ENCODE assay signal across 8 cellular contexts in the genomic region with DNA sequence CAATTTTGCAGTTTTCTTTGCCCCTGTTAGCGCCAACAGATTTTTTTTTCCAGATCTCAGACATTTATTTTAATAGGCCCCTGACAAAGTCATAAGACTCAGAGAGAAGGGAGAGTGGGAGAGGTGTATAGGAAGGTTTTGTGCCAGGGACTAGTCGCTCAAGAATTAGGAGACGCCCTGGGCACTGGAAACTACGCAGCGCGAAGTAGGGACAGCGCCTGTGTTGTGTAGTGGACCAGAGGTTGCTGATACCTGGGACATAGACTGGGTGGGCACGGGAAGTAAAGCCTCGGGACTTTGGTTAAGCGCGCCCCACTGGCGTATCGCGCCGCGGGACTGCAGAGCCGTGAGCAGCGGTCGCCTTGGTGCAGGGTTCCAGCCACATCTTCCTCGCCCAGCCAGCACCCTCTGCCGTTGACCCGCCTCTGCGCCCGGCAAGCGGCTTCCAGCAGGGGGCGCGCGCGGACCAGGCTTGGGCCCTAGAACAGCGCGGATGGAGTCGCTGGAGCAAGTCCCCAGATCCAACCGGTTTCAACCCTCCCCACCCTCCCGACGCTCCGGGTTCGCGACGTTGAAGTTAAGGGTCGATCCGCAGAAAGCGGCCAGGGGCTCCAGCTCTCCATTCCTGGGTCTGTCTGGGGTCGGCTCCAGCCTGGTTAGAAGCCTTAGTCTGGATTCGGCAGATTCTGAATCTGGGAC. TPM values are rescaled to one million over a fixed set of nuclear protein-coding genes. Genes with fewer than 3 reads are reported as not detected.
DNase-seq lines count a peak whose midpoint lies in the region; ATAC-seq and TF ChIP-seq lines count a peak whose summit lies in the region.

No MANE protein-coding gene starts in this region.

- in situ Hi-C loops in Panc1 (cut with HindIII; ENCODE audit: low pct_unique_long_range_greater_than_20kb, low sequenced_read_pairs) = no loop called here

- peaks cover 87% of the 10 kb centered on the region for H3K27me3 Mint-ChIP-seq in activated T-cell treated with anti-CD3 and anti-CD28 coated beads, Interleukin-2, amount 50 U/mL, for 72 hours (ENCODE audit: low read depth)
- peaks cover 57 to 58% of the 10 kb centered on the region in 2 donors for H3K27me3 Mint-ChIP-seq in natural killer cell (ENCODE audit: low read depth in 2 of 2)

- H3K9me3 ChIP-seq in Panc1 (ENCODE audit: control insufficient read depth, insufficient read depth, low read depth, low read length) = no peaks in the 10 kb centered on the region

- BruUV-seq in Panc1 (replicated peaks; lab: Mats Ljungman, UMichigan) = no TSS peak

- no peaks in the 10 kb centered on the region for H3K36me3 ChIP-seq in Panc1 (ENCODE audit: control insufficient read depth, insufficient read depth, low read length)

- peak; percentile 82 for DNase-seq in ELR (ENCODE audit: low read depth)
- peak; percentile 27 for DNase-seq in Panc1 (ENCODE audit: low read depth, low spot score)
- peak; percentile 89 to 93 for DNase-seq in activated T-cell treated with anti-CD3 and anti-CD28 coated beads, Interleukin-2, amount 50 U/mL, for 72 hours
- DNase-seq in fibroblast of gingiva (ENCODE audit: low read depth) = peak; percentile 72
- peak; percentile 82 for DNase-seq in natural killer cell
- peak; percentile 56 to 73 for DNase-seq in stimulated activated CD8-positive, alpha-beta memory T cell treated with anti-CD3 and anti-CD28 coated beads, Interleukin-7, amount 100 ng/mL, for 4 hours (ENCODE audit: low read depth in 2 of 2)

- intact Hi-C loops in Panc1 (cut with micrococcal nuclease; ENCODE audit: unreplicated experiment) (loop anchor here (5.0 kb wide), 1 partner anchor 75 kb away; no protein-coding TSS in a partner anchor), natural killer cell (cut with micrococcal nuclease) (loop anchor here (1.0 kb wide), 1 partner anchor 195 kb away; no protein-coding TSS in a partner anchor)

- CTCF ChIA-PET in Panc1 (lab: Charles Lee) = interaction anchor here (0.5 to 3.3 kb wide), 10 partner anchors 9 to 195 kb away, joined by 3 to 53 read pairs (median 4); no protein-coding TSS in a partner anchor

- peaks cover 31% of the 10 kb centered on the region for H3K4me1 Mint-ChIP-seq in activated T-cell treated with anti-CD3 and anti-CD28 coated beads, Interleukin-2, amount 50 U/mL, for 72 hours (ENCODE audit: low read depth)
- no peaks in the 10 kb centered on the region for H3K4me1 Mint-ChIP-seq in natural killer cell

- peaks cover 16% of the 10 kb centered on the region for H3K27me3 ChIP-seq in Panc1 (ENCODE audit: control insufficient read depth, insufficient read depth, low read length)

- no peaks in the 10 kb centered on the region for H3K36me3 Mint-ChIP-seq in activated T-cell treated with anti-CD3 and anti-CD28 coated beads, Interleukin-2, amount 50 U/mL, for 72 hours (ENCODE audit: insufficient read depth in 2 of 2)
- H3K36me3 Mint-ChIP-seq in natural killer cell = no peaks in the 10 kb centered on the region

- TF ChIP-seq CTCF in Panc1 (IDR thresholded peaks at IDR 0.05) (peak; percentile 99), natural killer cell (IDR thresholded peaks at IDR 0.05) (peak; percentile 89)

- peak overlapping the region; percentile 41 to 63 for H3K4me3 ChIP-seq in Panc1 (ENCODE audit: low read depth in 2 of 2, low read length in 2 of 2)

- POLR2A ChIA-PET in Panc1 (lab: Charles Lee) = no interaction called here

- ATAC-seq in Panc1 (peak; percentile 96), natural killer cell (peak; percentile 82 to 96 (median 93)), GM18870 (IDR thresholded peaks at IDR 0.05; ENCODE audit: unreplicated experiment) (no peak)
- peak; percentile 91 for ATAC-seq in activated T-cell treated with anti-CD3 and anti-CD28 coated beads, Interleukin-2, amount 50 U/mL, for 72 hours (replicated peaks in 1 of 2)

- peak; percentile 99 for TF ChIP-seq RAD21 in Ishikawa (IDR thresholded peaks at IDR 0.05; ENCODE audit: low read depth)

- peak overlapping the region in 1 of 2 donors; percentile 63 for H3K4me3 Mint-ChIP-seq in activated T-cell treated with anti-CD3 and anti-CD28 coated beads, Interleukin-2, amount 50 U/mL, for 72 hours
- H3K4me3 Mint-ChIP-seq in natural killer cell = peak overlapping the region; percentile 5

- H3K9me3 Mint-ChIP-seq in activated T-cell treated with anti-CD3 and anti-CD28 coated beads, Interleukin-2, amount 50 U/mL, for 72 hours = no peaks in the 10 kb centered on the region
- H3K9me3 Mint-ChIP-seq in natural killer cell = no peaks in the 10 kb centered on the region

- peak; percentile 31; the same call in 1 of the 2 replicates for TF ChIP-seq EP300 in Ishikawa (IDR thresholded peaks at IDR 0.05; ENCODE audit: borderline replicate concordance)

- H3K4me1 ChIP-seq in Panc1 (ENCODE audit: control insufficient read depth, insufficient read depth, low read length) = peaks cover 14% of the 10 kb centered on the region

- H3K27ac ChIP-seq in Panc1 (ENCODE audit: low read length) = no peak overlapping the region

- H3K27ac Mint-ChIP-seq in activated T-cell treated with anti-CD3 and anti-CD28 coated beads, Interleukin-2, amount 50 U/mL, for 72 hours = no peak overlapping the region
- no peak overlapping the region for H3K27ac Mint-ChIP-seq in natural killer cell

TF ChIP-seq in Ishikawa, 13 proteins besides CTCF, POLR2A, EP300 and RAD21:
- peak; percentile 23; the same call in 1 of the 2 replicates for TF ChIP-seq NFIC (IDR thresholded peaks at IDR 0.05)
- peak; percentile 60; the same call in 1 of the 2 replicates for TF ChIP-seq TCF12 (IDR thresholded peaks at IDR 0.05; ENCODE audit: low read depth)
- TF ChIP-seq, protein P1, sequence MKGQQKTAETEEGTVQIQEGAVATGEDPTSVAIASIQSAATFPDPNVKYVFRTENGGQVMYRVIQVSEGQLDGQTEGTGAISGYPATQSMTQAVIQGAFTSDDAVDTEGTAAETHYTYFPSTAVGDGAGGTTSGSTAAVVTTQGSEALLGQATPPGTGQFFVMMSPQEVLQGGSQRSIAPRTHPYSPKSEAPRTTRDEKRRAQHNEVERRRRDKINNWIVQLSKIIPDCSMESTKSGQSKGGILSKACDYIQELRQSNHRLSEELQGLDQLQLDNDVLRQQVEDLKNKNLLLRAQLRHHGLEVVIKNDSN (IDR thresholded peaks at IDR 0.05) = no peak
- TF ChIP-seq, protein P2, sequence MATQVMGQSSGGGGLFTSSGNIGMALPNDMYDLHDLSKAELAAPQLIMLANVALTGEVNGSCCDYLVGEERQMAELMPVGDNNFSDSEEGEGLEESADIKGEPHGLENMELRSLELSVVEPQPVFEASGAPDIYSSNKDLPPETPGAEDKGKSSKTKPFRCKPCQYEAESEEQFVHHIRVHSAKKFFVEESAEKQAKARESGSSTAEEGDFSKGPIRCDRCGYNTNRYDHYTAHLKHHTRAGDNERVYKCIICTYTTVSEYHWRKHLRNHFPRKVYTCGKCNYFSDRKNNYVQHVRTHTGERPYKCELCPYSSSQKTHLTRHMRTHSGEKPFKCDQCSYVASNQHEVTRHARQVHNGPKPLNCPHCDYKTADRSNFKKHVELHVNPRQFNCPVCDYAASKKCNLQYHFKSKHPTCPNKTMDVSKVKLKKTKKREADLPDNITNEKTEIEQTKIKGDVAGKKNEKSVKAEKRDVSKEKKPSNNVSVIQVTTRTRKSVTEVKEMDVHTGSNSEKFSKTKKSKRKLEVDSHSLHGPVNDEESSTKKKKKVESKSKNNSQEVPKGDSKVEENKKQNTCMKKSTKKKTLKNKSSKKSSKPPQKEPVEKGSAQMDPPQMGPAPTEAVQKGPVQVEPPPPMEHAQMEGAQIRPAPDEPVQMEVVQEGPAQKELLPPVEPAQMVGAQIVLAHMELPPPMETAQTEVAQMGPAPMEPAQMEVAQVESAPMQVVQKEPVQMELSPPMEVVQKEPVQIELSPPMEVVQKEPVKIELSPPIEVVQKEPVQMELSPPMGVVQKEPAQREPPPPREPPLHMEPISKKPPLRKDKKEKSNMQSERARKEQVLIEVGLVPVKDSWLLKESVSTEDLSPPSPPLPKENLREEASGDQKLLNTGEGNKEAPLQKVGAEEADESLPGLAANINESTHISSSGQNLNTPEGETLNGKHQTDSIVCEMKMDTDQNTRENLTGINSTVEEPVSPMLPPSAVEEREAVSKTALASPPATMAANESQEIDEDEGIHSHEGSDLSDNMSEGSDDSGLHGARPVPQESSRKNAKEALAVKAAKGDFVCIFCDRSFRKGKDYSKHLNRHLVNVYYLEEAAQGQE (IDR thresholded peaks at IDR 0.05; ENCODE audit: low read depth) = no peak
- TF ChIP-seq FOXM1 (IDR thresholded peaks at IDR 0.05; ENCODE audit: borderline replicate concordance, low read depth) = peak; percentile 49; the same call in 1 of the 2 replicates
- TF ChIP-seq CEBPB (IDR thresholded peaks at IDR 0.05) = no peak
- TF ChIP-seq, protein P3, sequence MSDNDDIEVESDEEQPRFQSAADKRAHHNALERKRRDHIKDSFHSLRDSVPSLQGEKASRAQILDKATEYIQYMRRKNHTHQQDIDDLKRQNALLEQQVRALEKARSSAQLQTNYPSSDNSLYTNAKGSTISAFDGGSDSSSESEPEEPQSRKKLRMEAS (IDR thresholded peaks at IDR 0.05) = peak; percentile 62
- TF ChIP-seq YY1 (IDR thresholded peaks at IDR 0.05; ENCODE audit: low read depth) = no peak
- 0 out of 2 replicates have a peak, but pooled peaks have one; percentile 11 for TF ChIP-seq TEAD4 (IDR thresholded peaks at IDR 0.05)
- TF ChIP-seq TAF1 (IDR thresholded peaks at IDR 0.05; ENCODE audit: low read depth) = no peak
- no peak; the same call in 1 of the 2 replicates for TF ChIP-seq ZBTB7A (IDR thresholded peaks at IDR 0.05; ENCODE audit: low read depth)
- 0 out of 2 replicates have a peak, but pooled peaks have one; percentile 5 for TF ChIP-seq EGR1 (IDR thresholded peaks at IDR 0.05)
- TF ChIP-seq CREB1 (IDR thresholded peaks at IDR 0.05; ENCODE audit: low read depth) = no peak

RNA-seq across cellular contexts. Expression of a gene that starts 3.0 kb away (rescaled TPM):
- total RNA-seq in Panc1 (2021; ENCODE audit: unreplicated experiment) (0.36 TPM), natural killer cell (not detected)
- polyA plus RNA-seq in Panc1 (2012; ENCODE audit: insufficient read length) = 0.08 TPM
- under 1 TPM in 1 of 2 donors, not detected in 1; 0.62 TPM for total RNA-seq in activated T-cell treated with anti-CD3 and anti-CD28 coated beads, Interleukin-2, amount 50 U/mL, for 72 hours

RNA-seq across cellular contexts. Expression of a gene that starts 45.1 kb away (rescaled TPM):
- total RNA-seq in Panc1 (2021; ENCODE audit: unreplicated experiment) = 0.05 TPM
- not detected for polyA plus RNA-seq in Panc1 (2012; ENCODE audit: insufficient read length)
- under 1 TPM; 0.46 to 0.53 TPM for total RNA-seq in activated T-cell treated with anti-CD3 and anti-CD28 coated beads, Interleukin-2, amount 50 U/mL, for 72 hours
- under 1 TPM in 2 of 3 donors, not detected in 1; 0.16 to 0.82 TPM for total RNA-seq in natural killer cell

RNA-seq across cellular contexts. Expression of a gene that starts 46.1 kb away (rescaled TPM):
- total RNA-seq in Panc1 (2021; ENCODE audit: unreplicated experiment) (0.28 TPM), natural killer cell (not detected)
- 0.10 TPM for polyA plus RNA-seq in Panc1 (2012; ENCODE audit: insufficient read length)
- under 1 TPM in 1 of 2 donors, not detected in 1; 0.12 TPM for total RNA-seq in activated T-cell treated with anti-CD3 and anti-CD28 coated beads, Interleukin-2, amount 50 U/mL, for 72 hours

Comparison
In these comparisons a context has a peak if more than half of its experiments do, and no peak if none do; other contexts are left out.
1. DNase-seq: peak in every context shown above with its lines; median percentile 91 in activated T-cell treated with anti-CD3 and anti-CD28 coated beads, Interleukin-2, amount 50 U/mL, for 72 hours; 82 in ELR; 82 in natural killer cell; 72 in fibroblast of gingiva; 64 in stimulated activated CD8-positive, alpha-beta memory T cell treated with anti-CD3 and anti-CD28 coated beads, Interleukin-7, amount 100 ng/mL, for 4 hours; 27 in Panc1.